Comparison of ENCODE assay signal across 13 cellular contexts in genomic region chr4:10008208-10009005, GRCh38. TPM values are rescaled to one million over a fixed set of nuclear protein-coding genes. Genes with fewer than 3 reads are reported as not detected.
A peak's percentile ranks its signal among the peaks of the same experiment; 100 is the strongest.
DNase-seq lines count a peak whose midpoint lies in the region; ATAC-seq and TF ChIP-seq lines count a peak whose summit lies in the region.
"Had no signal": no experiment of that assay in that cellular context is flagged by ENCODE, and none has a peak within 500 bp of the region (broad histone marks: within the 10 kb centered on the region; RNA-seq: fewer than 3 reads in every experiment).

No MANE protein-coding gene starts in this region.

- peak; percentile 33 for DNase-seq in GM06990 (ENCODE audit: extremely low read depth, insufficient read length)
- DNase-seq in NCI-H526 treated with DMSO at 0.1 percent for 48 hours (lab: John Stamatoyannopoulos, UW) = peak; percentile 26
- no peak for DNase-seq in dorsolateral prefrontal cortex
- no peak for DNase-seq in sciatic nerve (ENCODE audit: low spot score)
- no peak for DNase-seq in LoVo (ENCODE audit: low spot score)
- DNase-seq: activated CD8-positive, alpha-beta T cell treated with anti-CD3 and anti-CD28 coated beads for 36 hours; activated naive CD8-positive, alpha-beta T cell treated with anti-CD3 and anti-CD28 coated beads for 36 hours; DMS53; NCI-H510A; nephron progenitor cell had no signal

- peak overlapping the region in 55 of 59 donors; percentile 5 to 81 (median 61) for H3K27ac ChIP-seq in dorsolateral prefrontal cortex

- ATAC-seq in sciatic nerve = peak; percentile 40
- no peak for ATAC-seq in HG03460 (IDR thresholded peaks at IDR 0.05; ENCODE audit: unreplicated experiment)
- no peak for ATAC-seq in GM18498 (IDR thresholded peaks at IDR 0.05; ENCODE audit: unreplicated experiment)
- ATAC-seq: activated CD8-positive, alpha-beta T cell treated with anti-CD3 and anti-CD28 coated beads for 36 hours; stimulated activated effector memory CD8-positive, alpha-beta T cell treated with anti-CD3 and anti-CD28 coated beads, Interleukin-12 subunit alpha, Interleukin-12 subunit beta, amount 100 ng/mL, for 72 hours had no signal

- no peaks in the 10 kb centered on the region for H3K36me3 ChIP-seq in GM06990 (ENCODE audit: control insufficient read depth, insufficient read depth, low read length)

- TF ChIP-seq CTCF in GM06990 (IDR thresholded peaks at IDR 0.05; ENCODE audit: insufficient read depth, low read length, poor library complexity, severe bottlenecking) (no peak), dorsolateral prefrontal cortex (IDR thresholded peaks at IDR 0.05 in 54 of 56, conservative IDR thresholded peaks at IDR 0.05 in 2 of 56; ENCODE audit: low read depth in 1 of 56, partially characterized antibody in 56 of 56) (no peak)

- intact Hi-C loops in dorsolateral prefrontal cortex (cut with DNase I) = no loop called here
- intact Hi-C loops in sciatic nerve (cut with DNase I) = no loop called here

- H3K4me3 ChIP-seq in GM06990 (replicated peaks; ENCODE audit: low read depth, low read length) (peak overlapping the region; percentile 54), dorsolateral prefrontal cortex (no peak overlapping the region)

- H3K27me3 ChIP-seq in GM06990 (replicated peaks; ENCODE audit: control insufficient read depth, insufficient read depth, low read length) (no peaks in the 10 kb centered on the region), dorsolateral prefrontal cortex (no peaks in the 10 kb centered on the region)

RNA-seq across cellular contexts. Expression of gene SLC2A9, which starts 12.9 kb away (rescaled TPM):
- total RNA-seq in dorsolateral prefrontal cortex (10 to 100 TPM in 2 of 120 experiments, 1 to 10 TPM in 118; 1.4 to 11.1 (median 3.6) TPM), sciatic nerve (7.4 TPM)

Comparison
In these comparisons a context has a peak if more than half of its experiments do, and no peak if none do; other contexts are left out.
1. DNase-seq: peak in GM06990 (single experiment) and NCI-H526 treated with DMSO at 0.1 percent for 48 hours (single experiment); none in dorsolateral prefrontal cortex (0 of 10), sciatic nerve (single experiment) and LoVo (single experiment).